12 cellular contexts compared by ENCODE assay signal in the genomic region with DNA sequence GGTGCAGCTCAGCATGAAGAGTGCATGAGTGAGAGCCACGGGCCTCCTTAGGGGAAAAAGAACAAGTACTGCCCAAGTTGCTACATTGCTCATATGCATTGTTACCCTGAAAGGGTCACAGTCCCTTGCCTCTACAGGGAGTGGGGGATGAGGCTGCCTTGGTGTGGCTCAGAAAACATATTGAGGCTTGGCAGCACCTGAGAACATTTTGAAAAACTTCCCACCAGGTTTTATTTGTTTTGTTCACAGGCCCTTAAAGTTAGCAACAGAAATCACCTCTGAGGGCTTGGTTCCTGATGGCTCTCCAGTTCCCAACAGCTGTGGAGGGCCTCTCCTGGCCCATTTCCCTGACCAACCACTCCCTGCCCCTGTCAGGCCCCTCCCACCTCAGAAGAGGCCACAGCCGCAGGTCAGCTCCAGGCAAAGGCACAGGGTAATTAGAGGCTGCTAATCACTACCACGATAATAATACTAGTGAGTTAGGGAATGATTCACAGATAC.
DNase-seq lines count a peak whose midpoint lies in the region; ATAC-seq, FAIRE-seq and TF ChIP-seq lines count a peak whose summit lies in the region.
"Had no signal": no experiment of that assay in that cellular context is flagged by ENCODE, and none has a peak within 500 bp of the region (broad histone marks: within the 10 kb centered on the region; RNA-seq: fewer than 3 reads in every experiment).

No MANE protein-coding gene starts in this region.

- ATAC-seq in HG03469 (IDR thresholded peaks at IDR 0.05; ENCODE audit: unreplicated experiment): peak; percentile 32
- peak; percentile 66 to 83 (median 76) for ATAC-seq in psoas muscle

- TF ChIP-seq CTCF in cardiac fibroblast (IDR thresholded peaks at IDR 0.05; ENCODE audit: low read depth, low read length) (no peak), psoas muscle (IDR thresholded peaks at IDR 0.05) (no peak)

- intact Hi-C loops in psoas muscle (cut with DNase I): no loop called here

- DNase-seq in EL (peak; percentile 26), cardiac fibroblast (ENCODE audit: low read depth in 2 of 2) (peak; percentile 27 to 52), psoas muscle (peak; percentile 30 to 66), NCI-H146 treated with DMSO at 0.1 percent for 48 hours (lab: John Stamatoyannopoulos, UW; ENCODE audit: unreplicated experiment) (no peak), NCI-H82 (lab: John Stamatoyannopoulos, UW) (no peak), SIG-M5 (lab: John Stamatoyannopoulos, UW) (no peak), frontal cortex (ENCODE audit: low spot score in 2 of 2) (no peak)
- DNase-seq: naive B cell; NCI-H524; stimulated activated CD8-positive, alpha-beta memory T cell treated with anti-CD3 and anti-CD28 coated beads, Interleukin-4, amount 100 ng/mL, for 48 hours had no signal

- H3K27me3 ChIP-seq in psoas muscle (ENCODE audit: insufficient read depth in 3 of 3, low read length in 2 of 3): no peaks in the 10 kb centered on the region
- H3K27me3 ChIP-seq: cardiac muscle cell had no signal

- no peaks in the 10 kb centered on the region for H3K9me3 ChIP-seq in psoas muscle

- H3K4me1 ChIP-seq in psoas muscle: peaks cover 24% of the 10 kb centered on the region

- H3K27ac ChIP-seq in psoas muscle: peak overlapping the region; percentile 89
- H3K27ac ChIP-seq: cardiac muscle cell had no signal

- H3K4me3 ChIP-seq in cardiac fibroblast (replicated peaks in 1 of 2; ENCODE audit: low read depth in 2 of 2, low read length in 2 of 2): no peak overlapping the region
- no peak overlapping the region for H3K4me3 ChIP-seq in psoas muscle
- H3K4me3 ChIP-seq: cardiac muscle cell had no signal

- no peaks in the 10 kb centered on the region for H3K36me3 ChIP-seq in psoas muscle (ENCODE audit: insufficient read depth in 1 of 2, low read depth in 1 of 2)
- H3K36me3 ChIP-seq: cardiac muscle cell had no signal

- FAIRE-seq in frontal cortex (lab: Jason Lieb, UNC): no peak

- WGBS in psoas muscle, 3 donors: 7 to 26% (median 11%) methylated on average over 3 of the region's 3 CpGs

Comparison
In these comparisons a context has a peak if more than half of its experiments do, and no peak if none do; other contexts are left out.
1. DNase-seq: peak in EL (single experiment), cardiac fibroblast (2 of 2) and psoas muscle (2 of 2); none in NCI-H146 treated with DMSO at 0.1 percent for 48 hours (single experiment), NCI-H82 (single experiment), SIG-M5 (single experiment) and frontal cortex (0 of 2).